ENCODE assay signal across 30 cellular contexts in the genomic region with DNA sequence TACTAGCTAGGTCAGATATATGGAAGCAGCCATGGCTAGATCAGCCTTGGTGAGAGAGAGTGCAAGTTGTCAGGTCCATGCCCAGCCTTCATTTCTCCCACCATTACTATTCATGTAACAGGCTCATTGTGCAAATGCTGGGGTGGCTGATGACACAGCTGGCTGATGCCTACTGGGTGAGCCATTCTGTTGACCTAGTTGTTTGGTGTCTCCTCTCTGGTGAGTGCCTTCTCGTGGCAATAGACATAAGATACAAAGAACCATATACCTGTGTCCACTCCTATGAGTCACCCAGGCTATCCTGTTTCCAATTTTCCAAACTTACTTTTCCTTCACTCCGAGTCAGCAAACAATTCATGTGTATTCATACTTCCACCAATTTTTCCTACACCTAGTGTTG.
"Had no signal": no experiment of that assay in that cellular context is flagged by ENCODE, and none has a peak within 500 bp of the region (broad histone marks: within the 10 kb centered on the region; RNA-seq: fewer than 3 reads in every experiment).

No MANE protein-coding gene starts in this region.

- H2AFZ ChIP-seq: parathyroid adenoma had no signal

- H3K27ac ChIP-seq: ovary, parathyroid adenoma, psoas muscle, right lobe of liver, sigmoid colon, suprapubic skin, testis, tibial artery, transverse colon, upper lobe of right lung, uterus had no signal

- DNase-seq: naive B cell; naive thymus-derived CD8-positive, alpha-beta T cell; nephron progenitor cell; occipital lobe; ovary; posterior cingulate gyrus; psoas muscle; right cardiac atrium; right lobe of liver; sigmoid colon; small intestine; stimulated activated CD4-positive, alpha-beta T cell treated with anti-CD3 and anti-CD28 coated beads, Interleukin-15, amount 100 ng/mL, for 24 hours; stimulated activated CD4-positive, alpha-beta T cell treated with anti-CD3 and anti-CD28 coated beads, Interleukin-4, amount 100 ng/mL, for 1 hour; stimulated activated CD4-positive, alpha-beta T cell treated with anti-CD3 and anti-CD28 coated beads, Interleukin-4, amount 100 ng/mL, for 4 hours; stimulated activated CD8-positive, alpha-beta memory T cell treated with anti-CD3 and anti-CD28 coated beads, Interleukin-4, amount 100 ng/mL, for 48 hours; stimulated activated naive B cell treated with anti-CD40 and anti-IgM and Interleukin-4, amounts not matched to agents 10 μg/mL and 1 μg/mL and 100 μg/mL, for 72 hours; stimulated activated naive CD4-positive, alpha-beta T cell treated with Interleukin-2 at 50 U/mL for 16 hours; substantia nigra; testis; tibial artery; transverse colon; upper lobe of right lung; uterus had no signal

- H3K9me3 ChIP-seq: ovary, psoas muscle, right lobe of liver, sigmoid colon, suprapubic skin, testis, tibial artery, transverse colon, upper lobe of right lung, uterus had no signal

- H3K4me1 ChIP-seq: parathyroid adenoma, psoas muscle, right lobe of liver, sigmoid colon, suprapubic skin, testis, tibial artery, transverse colon, upper lobe of right lung, uterus had no signal

- ATAC-seq: naive thymus-derived CD8-positive, alpha-beta T cell; natural killer cell treated with Interleukin-12 subunit alpha and Interleukin-12 subunit beta and Interleukin-15 and Interleukin-18, amount 100 ng/mL, for 72 hours; right cardiac atrium; right lobe of liver; stimulated activated naive B cell treated with anti-CD40 and anti-IgM and Interleukin-4, amounts not matched to agents 10 μg/mL and 1 μg/mL and 100 μg/mL, for 72 hours; upper lobe of right lung had no signal

- H3K79me2 ChIP-seq: parathyroid adenoma had no signal

- H3K4me3 ChIP-seq: ovary, psoas muscle, right lobe of liver, sigmoid colon, suprapubic skin, testis, tibial artery, transverse colon, upper lobe of right lung, uterus had no signal

- H3K36me3 Mint-ChIP-seq: naive B cell; naive thymus-derived CD8-positive, alpha-beta T cell; natural killer cell treated with Interleukin-12 subunit alpha and Interleukin-12 subunit beta and Interleukin-15 and Interleukin-18, amount 100 ng/mL, for 72 hours; stimulated activated naive B cell treated with anti-CD40 and anti-IgM and Interleukin-4, amounts not matched to agents 10 μg/mL and 1 μg/mL and 100 μg/mL, for 72 hours; type B pancreatic cell had no signal

- H3K4me1 Mint-ChIP-seq: naive B cell; naive thymus-derived CD8-positive, alpha-beta T cell; nephron progenitor cell; neural crest cell; stimulated activated naive B cell treated with anti-CD40 and anti-IgM and Interleukin-4, amounts not matched to agents 10 μg/mL and 1 μg/mL and 100 μg/mL, for 72 hours had no signal

- H3K9ac ChIP-seq: parathyroid adenoma had no signal

- FAIRE-seq: small intestine had no signal

- H3K27me3 ChIP-seq: ovary, right lobe of liver, sigmoid colon, suprapubic skin, testis, tibial artery, transverse colon, upper lobe of right lung, uterus had no signal

- H3K27ac Mint-ChIP-seq: naive B cell; naive thymus-derived CD8-positive, alpha-beta T cell; natural killer cell treated with Interleukin-12 subunit alpha and Interleukin-12 subunit beta and Interleukin-15 and Interleukin-18, amount 100 ng/mL, for 72 hours; nephron progenitor cell; progenitor cell of endocrine pancreas; stimulated activated naive B cell treated with anti-CD40 and anti-IgM and Interleukin-4, amounts not matched to agents 10 μg/mL and 1 μg/mL and 100 μg/mL, for 72 hours; stimulated activated naive CD8-positive, alpha-beta T cell treated with anti-CD3 and anti-CD28 coated beads, Interleukin-15, Interleukin-2, amounts not matched to agents 100 ng/mL and 50 ng/mL, for 24 hours; type B pancreatic cell had no signal

- H3K36me3 ChIP-seq: ovary, right lobe of liver, sigmoid colon, suprapubic skin, tibial artery, transverse colon, upper lobe of right lung, uterus had no signal

- H3K4me3 Mint-ChIP-seq: naive B cell; naive thymus-derived CD8-positive, alpha-beta T cell; natural killer cell treated with Interleukin-12 subunit alpha and Interleukin-12 subunit beta and Interleukin-15 and Interleukin-18, amount 100 ng/mL, for 72 hours; nephron progenitor cell; neural crest cell; stimulated activated naive B cell treated with anti-CD40 and anti-IgM and Interleukin-4, amounts not matched to agents 10 μg/mL and 1 μg/mL and 100 μg/mL, for 72 hours; stimulated activated naive CD8-positive, alpha-beta T cell treated with anti-CD3 and anti-CD28 coated beads, Interleukin-15, Interleukin-2, amounts not matched to agents 100 ng/mL and 50 ng/mL, for 24 hours; type B pancreatic cell had no signal
